ENCODE assay signal across 9 cellular contexts in genomic region chr9:35758475-35759050, GRCh38. TPM values are rescaled to one million over a fixed set of nuclear protein-coding genes. Genes with fewer than 3 reads are reported as not detected.
DNase-seq lines count a peak whose midpoint lies in the region; ATAC-seq and TF ChIP-seq lines count a peak whose summit lies in the region.
"Had no signal": no experiment of that assay in that cellular context is flagged by ENCODE, and none has a peak within 500 bp of the region (broad histone marks: within the 10 kb centered on the region; RNA-seq: fewer than 3 reads in every experiment).

No MANE protein-coding gene starts in this region.

- H3K4me3 ChIP-seq in dorsolateral prefrontal cortex = peak overlapping the region in 37 of 59 donors; percentile 2 to 81 (median 73)

- no peaks in the 10 kb centered on the region for H3K27me3 ChIP-seq in dorsolateral prefrontal cortex

- peak; percentile 46 for DNase-seq in GF-D8 (lab: John Stamatoyannopoulos, UW)
- peak; percentile 36 for DNase-seq in NOMO-1 treated with dmso at 0.1 percent for 144 hours (lab: John Stamatoyannopoulos, UW; ENCODE audit: unreplicated experiment)
- no peak for DNase-seq in dorsolateral prefrontal cortex
- no peak for DNase-seq in sciatic nerve (ENCODE audit: low spot score)
- DNase-seq in SK-N-DZ (ENCODE audit: low spot score) = no peak
- DNase-seq: NCI-H345, WERI-Rb-1 had no signal

- intact Hi-C loops in dorsolateral prefrontal cortex (cut with DNase I) (no loop called here), sciatic nerve (cut with DNase I) (no loop called here)

- H3K27ac ChIP-seq in dorsolateral prefrontal cortex = peak overlapping the region in 44 of 59 donors; percentile 0 to 97 (median 89)

- TF ChIP-seq CTCF in dorsolateral prefrontal cortex (IDR thresholded peaks at IDR 0.05 in 54 of 56, conservative IDR thresholded peaks at IDR 0.05 in 2 of 56; ENCODE audit: low read depth in 1 of 56, partially characterized antibody in 56 of 56) = no peak

- ATAC-seq in sciatic nerve (peak; percentile 51), GM18519 (IDR thresholded peaks at IDR 0.05; ENCODE audit: low FRiP score, unreplicated experiment) (no peak), HG03565 (IDR thresholded peaks at IDR 0.05; ENCODE audit: unreplicated experiment) (no peak)

RNA-seq across cellular contexts. Expression of gene MSMP, which starts 4.5 kb away (rescaled TPM):
- total RNA-seq in dorsolateral prefrontal cortex = 1 to 10 TPM in 17 of 120 experiments, under 1 TPM in 5, not detected in 98; 0.68 to 8.6 (median 1.2) TPM
- not detected for total RNA-seq in sciatic nerve
- polyA plus RNA-seq in SK-N-DZ (2014; cell fraction: cytosol; rRNA removed) = not detected in 2 replicates
- not detected in 2 replicates for polyA plus RNA-seq in SK-N-DZ (2014; cell fraction: nucleus; rRNA removed)

RNA-seq across cellular contexts. Expression of gene RGP1, which starts 9.5 kb away (rescaled TPM):
- 10 to 100 TPM; 30.0 to 52.9 (median 38.4) TPM for total RNA-seq in dorsolateral prefrontal cortex
- 28.9 TPM for total RNA-seq in sciatic nerve
- 11.0 and 12.5 TPM in 2 replicates for polyA plus RNA-seq in SK-N-DZ (2014; cell fraction: cytosol; rRNA removed)
- polyA plus RNA-seq in SK-N-DZ (2014; cell fraction: nucleus; rRNA removed) = 14.0 and 18.3 TPM in 2 replicates

RNA-seq across cellular contexts. Expression of gene GBA2, which starts 9.5 kb away (rescaled TPM):
- total RNA-seq in dorsolateral prefrontal cortex (100 to 1,000 TPM in 98 of 120 experiments, 10 to 100 TPM in 22; 79.3 to 156 (median 112) TPM), sciatic nerve (67.5 TPM)
- 53.5 and 62.8 TPM in 2 replicates for polyA plus RNA-seq in SK-N-DZ (2014; cell fraction: cytosol; rRNA removed)
- 357 and 473 TPM in 2 replicates for polyA plus RNA-seq in SK-N-DZ (2014; cell fraction: nucleus; rRNA removed)

RNA-seq across cellular contexts. Expression of gene CREB3, which starts 26.1 kb away (rescaled TPM):
- total RNA-seq in dorsolateral prefrontal cortex (10 to 100 TPM; 30.1 to 53.9 (median 40.9) TPM), sciatic nerve (28.8 TPM)
- polyA plus RNA-seq in SK-N-DZ (2014; cell fraction: cytosol; rRNA removed) = 45.0 and 48.4 TPM in 2 replicates
- polyA plus RNA-seq in SK-N-DZ (2014; cell fraction: nucleus; rRNA removed) = 28.7 and 30.2 TPM in 2 replicates

RNA-seq across cellular contexts. Expression of gene TLN1, which starts 26.6 kb away (rescaled TPM):
- total RNA-seq in dorsolateral prefrontal cortex = 100 to 1,000 TPM in 81 of 120 experiments, 10 to 100 TPM in 39; 65.1 to 206 (median 112) TPM
- total RNA-seq in sciatic nerve = 411 TPM
- polyA plus RNA-seq in SK-N-DZ (2014; cell fraction: cytosol; rRNA removed) = 43.1 and 44.7 TPM in 2 replicates
- polyA plus RNA-seq in SK-N-DZ (2014; cell fraction: nucleus; rRNA removed) = 48.0 and 63.3 TPM in 2 replicates

Comparison
In these comparisons a context has a peak if more than half of its experiments do, and no peak if none do; other contexts are left out.
1. DNase-seq: peak in GF-D8 (single experiment) and NOMO-1 treated with dmso at 0.1 percent for 144 hours (single experiment); none in dorsolateral prefrontal cortex (0 of 10), sciatic nerve (single experiment) and SK-N-DZ (single experiment).